Comparison of ENCODE assay signal across 8 cellular contexts in the genomic region with DNA sequence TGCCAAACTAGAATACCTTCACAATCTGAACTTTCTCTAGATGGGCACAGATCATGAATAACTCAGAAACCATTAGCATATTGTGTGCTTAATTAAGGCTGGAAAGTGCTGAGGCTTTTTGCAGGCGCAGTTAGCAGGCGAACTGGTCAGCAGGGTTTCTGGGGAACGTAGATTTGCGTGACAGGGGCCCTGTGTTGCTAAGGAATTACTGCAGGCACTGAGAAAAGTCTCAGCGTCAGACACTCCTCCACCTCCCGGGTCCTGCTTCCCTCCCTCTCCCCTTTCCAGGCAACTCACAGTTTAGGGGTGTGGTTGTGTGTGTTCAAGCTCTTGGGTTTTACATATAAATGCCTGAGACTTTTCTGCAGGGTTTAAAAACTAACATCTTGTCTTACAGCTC. TPM values are rescaled to one million over a fixed set of nuclear protein-coding genes. Genes with fewer than 3 reads are reported as not detected.
DNase-seq lines count a peak whose midpoint lies in the region; ATAC-seq and TF ChIP-seq lines count a peak whose summit lies in the region.

No MANE protein-coding gene starts in this region.

- 8 to 17% methylated on average over 6 of the region's 6 CpGs for WGBS in transverse colon (ENCODE audit: low coverage in 1 of 2), 2 donors

- no peaks in the 10 kb centered on the region for H3K79me2 ChIP-seq in DND-41 (ENCODE audit: insufficient read depth, low read length)

- H3K36me3 ChIP-seq in DND-41 (ENCODE audit: insufficient read depth, low read length), result no peaks in the 10 kb centered on the region
- H3K36me3 ChIP-seq in transverse colon, result peaks cover 0 to 4% (median 0%) of the 10 kb centered on the region in 4 donors

- TF ChIP-seq CTCF in DND-41 (IDR thresholded peaks at IDR 0.05; ENCODE audit: borderline replicate concordance, extremely low read depth, low read length, poor library complexity, severe bottlenecking) (no peak), LNCaP clone FGC (IDR thresholded peaks at IDR 0.05; ENCODE audit: control insufficient read depth, extremely low read depth, insufficient read depth) (no peak), transverse colon (IDR thresholded peaks at IDR 0.05) (no peak)

- 0 out of 4 replicates have a peak overlapping the region, but pooled peaks of 1 of the 2 experiments have one; percentile 19 for H3K4me3 ChIP-seq in DND-41 (ENCODE audit: low read depth in 1 of 2, low read length in 2 of 2)
- peak overlapping the region; percentile 88 for H3K4me3 ChIP-seq in LNCaP clone FGC (ENCODE audit: low read depth, low read length)
- H3K4me3 ChIP-seq in transverse colon, result peak overlapping the region in 2 of 4 donors; percentile 87 to 94

- H3K9ac ChIP-seq in DND-41 (ENCODE audit: low read depth, low read length), result 0 out of 2 replicates have a peak overlapping the region, but pooled peaks have one; percentile 19

- H3K27ac ChIP-seq in DND-41 (ENCODE audit: low read length) (no peak overlapping the region), transverse colon (peak overlapping the region; percentile 98 to 99 (median 99))

- peaks cover 12% of the 10 kb centered on the region; the same call in 1 of the 2 replicates for H4K20me1 ChIP-seq in DND-41 (ENCODE audit: insufficient read depth, low read length)

- no peak for TF ChIP-seq POLR2A in transverse colon (IDR thresholded peaks at IDR 0.05)

- TF ChIP-seq EP300 in transverse colon (IDR thresholded peaks at IDR 0.05; ENCODE audit: low read depth), result no peak

- peak overlapping the region; percentile 60 for H3K4me2 ChIP-seq in DND-41 (ENCODE audit: insufficient read depth, low read length)

- DNase-seq in DND-41 (no peak), LNCaP clone FGC (ENCODE audit: low read depth) (no peak), astrocyte of the hippocampus (ENCODE audit: low read depth, low spot score) (peak; percentile 92), left colon (peak; percentile 43 to 50), transverse colon (peak; percentile 45), NCI-H2171 (lab: John Stamatoyannopoulos, UW) (no peak), NCI-H1694 treated with DMSO at 0.1 percent for 48 hours (lab: John Stamatoyannopoulos, UW) (no peak)

- no peak overlapping the region for H2AFZ ChIP-seq in DND-41 (ENCODE audit: low read depth, low read length)

- in situ Hi-C loops in transverse colon (cut with MboI; ENCODE audit: low pct_ligation_motif_present in 1 of 4, low pct_unique_long_range_greater_than_20kb in 1 of 4, low sequenced_read_pairs in 3 of 4), result no loop called here

- intact Hi-C loops in left colon (cut with DNase I, micrococcal nuclease) (no loop called here), transverse colon (cut with DNase I; ENCODE audit: low total_unique reads) (no loop called here)

- H3K4me1 ChIP-seq in DND-41 (ENCODE audit: insufficient read depth, low read length) (peaks cover 57% of the 10 kb centered on the region), transverse colon (peaks cover 20 to 57% (median 40%) of the 10 kb centered on the region in 4 donors)

- H3K9me3 ChIP-seq in DND-41 (ENCODE audit: insufficient read depth, low read length, severe bottlenecking), result no peaks in the 10 kb centered on the region
- H3K9me3 ChIP-seq in transverse colon, result no peaks in the 10 kb centered on the region

- no peak for ATAC-seq in DND-41 (ENCODE audit: insufficient read depth, low read depth)
- ATAC-seq in left colon, result no peak
- no peak for ATAC-seq in GM18511 (IDR thresholded peaks at IDR 0.05; ENCODE audit: unreplicated experiment)

- H3K27me3 ChIP-seq in DND-41 (ENCODE audit: insufficient read depth, low read length, poor library complexity) (peaks cover 28% of the 10 kb centered on the region), transverse colon (no peaks in the 10 kb centered on the region)

RNA-seq across cellular contexts. Expression of a gene that starts 2.2 kb away (rescaled TPM):
- 10 to 100 TPM; 11.6 to 14.0 TPM for total RNA-seq in left colon
- total RNA-seq in transverse colon, result 10 to 100 TPM in 2 of 4 donors, 1 to 10 TPM in 2; 2.2 to 26.7 (median 11.8) TPM

Comparison
In these comparisons a context has a peak if more than half of its experiments do, and no peak if none do; other contexts are left out.
1. DNase-seq: peak in astrocyte of the hippocampus (single experiment), left colon (2 of 2) and transverse colon (single experiment); none in DND-41 (single experiment), LNCaP clone FGC (single experiment), NCI-H2171 (single experiment) and NCI-H1694 treated with DMSO at 0.1 percent for 48 hours (single experiment).